ENCODE assay signal across 1 cellular context in genomic region chr18:41745166-41746049, GRCh38.
TF ChIP-seq lines count a peak whose summit lies in the region.

No MANE protein-coding gene starts in this region.

TF ChIP-seq in H1, 55 proteins besides CTCF, POLR2A, EP300 and RAD21 (continued from another document):
- no peak for TF ChIP-seq CHD7 (IDR thresholded peaks at IDR 0.05; ENCODE audit: insufficient replicate concordance, low read length)
- TF ChIP-seq GABPA (IDR thresholded peaks at IDR 0.05; ENCODE audit: borderline replicate concordance, insufficient read depth, low read length): no peak
- TF ChIP-seq MAX (IDR thresholded peaks at IDR 0.05): 0 out of 2 replicates have a peak, but pooled peaks have one; percentile 1
- no peak for TF ChIP-seq HDAC6 (IDR thresholded peaks at IDR 0.05; ENCODE audit: low read depth, low read length)
- TF ChIP-seq POU5F1 (IDR thresholded peaks at IDR 0.05; ENCODE audit: low read depth, low read length): no peak
- TF ChIP-seq ZNF274 (IDR thresholded peaks at IDR 0.05; ENCODE audit: borderline replicate concordance, extremely low read depth, low read length): no peak
- TF ChIP-seq RFX5 (IDR thresholded peaks at IDR 0.05; ENCODE audit: borderline replicate concordance, low read depth, low read length): no peak
- no peak for TF ChIP-seq FOSL1 (IDR thresholded peaks at IDR 0.05; ENCODE audit: insufficient read depth, low read depth, low read length)
- TF ChIP-seq YY1 (IDR thresholded peaks at IDR 0.05; ENCODE audit: low read depth, low read length): no peak
- TF ChIP-seq NANOG (IDR thresholded peaks at IDR 0.05; ENCODE audit: insufficient read depth, low read depth, low read length, poor library complexity, severe bottlenecking): peak; percentile 15
- TF ChIP-seq CBX8 (IDR thresholded peaks at IDR 0.05; ENCODE audit: borderline replicate concordance, low read depth, low read length): no peak
- TF ChIP-seq SRF (IDR thresholded peaks at IDR 0.05; ENCODE audit: low read depth, low read length): no peak
